Comparison of ENCODE assay signal across 8 cellular contexts in the genomic region with DNA sequence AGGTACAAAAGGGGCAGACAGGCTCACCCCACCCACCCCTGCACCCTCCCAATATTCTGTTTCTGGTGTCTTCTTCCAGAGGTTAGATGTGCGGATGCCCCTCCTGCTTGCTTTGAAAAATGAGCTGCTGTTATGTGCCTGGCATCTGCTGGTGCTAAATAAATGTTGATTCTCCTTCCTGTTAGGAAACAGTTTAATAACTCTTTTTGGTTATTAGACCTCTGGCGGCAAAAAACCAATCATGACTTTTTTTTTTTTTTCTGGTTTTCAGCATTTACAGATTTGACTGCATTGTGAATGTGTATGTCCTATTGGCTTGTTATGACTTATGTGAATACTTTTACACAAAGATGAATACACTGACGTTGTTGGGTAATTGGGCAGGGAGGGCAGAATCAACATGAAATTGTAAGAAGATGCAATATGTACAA. TPM values are rescaled to one million over a fixed set of nuclear protein-coding genes. Genes with fewer than 3 reads are reported as not detected.
DNase-seq lines count a peak whose midpoint lies in the region; ATAC-seq and TF ChIP-seq lines count a peak whose summit lies in the region.

No MANE protein-coding gene starts in this region.

- H3K4me3 ChIP-seq in GM12864 (ENCODE audit: low read depth, low read length) (peak overlapping the region; percentile 78), Panc1 (ENCODE audit: low read depth in 2 of 2, low read length in 2 of 2) (peak overlapping the region; percentile 80 to 84), ectodermal cell (ENCODE audit: insufficient read depth, low read depth, low read length) (peak overlapping the region; percentile 66), neural progenitor cell (peak overlapping the region; percentile 82)

- in situ Hi-C loops in Panc1 (cut with HindIII; ENCODE audit: low pct_unique_long_range_greater_than_20kb, low sequenced_read_pairs), result no loop called here

- TF ChIP-seq CTCF in GM12864 (IDR thresholded peaks at IDR 0.05; ENCODE audit: low read depth, low read length, missing control alignments), result no peak
- TF ChIP-seq CTCF in Panc1 (IDR thresholded peaks at IDR 0.05), result no peak
- TF ChIP-seq CTCF in neural progenitor cell (IDR thresholded peaks at IDR 0.05), result no peak

- peak overlapping the region; percentile 98 for H3K4me3 Mint-ChIP-seq in neural progenitor cell

- H3K4me1 Mint-ChIP-seq in neural progenitor cell, result peaks cover 37% of the 10 kb centered on the region

- no peak overlapping the region for H3K9ac ChIP-seq in neural progenitor cell

- H3K4me2 ChIP-seq in neural progenitor cell, result peak overlapping the region; percentile 77

- H3K9me3 ChIP-seq in Panc1 (ENCODE audit: control insufficient read depth, insufficient read depth, low read depth, low read length), result no peaks in the 10 kb centered on the region
- H3K9me3 ChIP-seq in ectodermal cell (ENCODE audit: control insufficient read depth, low read length), result no peaks in the 10 kb centered on the region
- no peaks in the 10 kb centered on the region for H3K9me3 ChIP-seq in neural progenitor cell (ENCODE audit: low read depth)

- 60% methylated on average over 2 to 3 of the region's 3 CpGs for WGBS in ectodermal cell, 2 experiments

- peaks cover 3% of the 10 kb centered on the region for H3F3A ChIP-seq in neural progenitor cell (ENCODE audit: low read depth)

- H4K20me1 ChIP-seq in neural progenitor cell (ENCODE audit: low read depth), result peaks cover 28% of the 10 kb centered on the region

- peaks cover 48% of the 10 kb centered on the region for H3K79me2 ChIP-seq in neural progenitor cell (ENCODE audit: low read depth)

- H3K27ac ChIP-seq in Panc1 (ENCODE audit: low read length) (peak overlapping the region; percentile 96), ectodermal cell (ENCODE audit: insufficient read depth, low read depth, low read length, poor library complexity, severe bottlenecking) (no peak overlapping the region), neural progenitor cell (no peak overlapping the region)

- H3K36me3 Mint-ChIP-seq in neural progenitor cell, result peaks cover 2% of the 10 kb centered on the region

- H3K27me3 Mint-ChIP-seq in neural progenitor cell (ENCODE audit: insufficient read depth, low read depth), result peaks cover 4% of the 10 kb centered on the region

- DNase-seq in GM12864 (ENCODE audit: low read depth) (no peak), Panc1 (ENCODE audit: low read depth, low spot score) (no peak), neural progenitor cell (ENCODE audit: low spot score) (no peak), midbrain (lab: John Stamatoyannopoulos, UW) (no peak)

- POLR2A ChIA-PET in Panc1 (lab: Charles Lee), result interaction anchor here (0.7 kb wide), 1 partner anchor 408 kb away, joined by 3 read pairs; no protein-coding TSS in a partner anchor

- H3K27ac Mint-ChIP-seq in neural progenitor cell, result no peak overlapping the region

- BruUV-seq in Panc1 (replicated peaks; lab: Mats Ljungman, UMichigan), result no TSS peak

- ATAC-seq in Panc1 (no peak), HG03520 (IDR thresholded peaks at IDR 0.05; ENCODE audit: unreplicated experiment) (no peak), HG03342 (IDR thresholded peaks at IDR 0.05; ENCODE audit: unreplicated experiment) (no peak), GM21526 (IDR thresholded peaks at IDR 0.05; ENCODE audit: low FRiP score, unreplicated experiment) (no peak)

- H3K4me1 ChIP-seq in Panc1 (ENCODE audit: control insufficient read depth, insufficient read depth, low read length) (peaks cover 43% of the 10 kb centered on the region), ectodermal cell (ENCODE audit: control insufficient read depth, insufficient read depth, low read length) (peaks cover 12% of the 10 kb centered on the region), neural progenitor cell (peaks cover 20% of the 10 kb centered on the region)

- H2AFZ ChIP-seq in neural progenitor cell (replicated peaks), result no peak overlapping the region

- CTCF ChIA-PET in Panc1 (lab: Charles Lee), result interaction anchor here (0.6 kb wide), 1 partner anchor 59 kb away, joined by 6 read pairs; no protein-coding TSS in a partner anchor

- H3K9me3 Mint-ChIP-seq in neural progenitor cell, result no peaks in the 10 kb centered on the region

- H3K36me3 ChIP-seq in Panc1 (ENCODE audit: control insufficient read depth, insufficient read depth, low read length) (no peaks in the 10 kb centered on the region), ectodermal cell (ENCODE audit: control insufficient read depth, insufficient read depth, low read length) (no peaks in the 10 kb centered on the region), neural progenitor cell (no peaks in the 10 kb centered on the region)

- intact Hi-C loops in Panc1 (cut with micrococcal nuclease; ENCODE audit: unreplicated experiment), result no loop called here

- no peaks in the 10 kb centered on the region for H3K27me3 ChIP-seq in Panc1 (ENCODE audit: control insufficient read depth, insufficient read depth, low read length)
- no peaks in the 10 kb centered on the region for H3K27me3 ChIP-seq in ectodermal cell (ENCODE audit: control insufficient read depth, insufficient read depth, low read length, poor library complexity, severe bottlenecking)
- no peaks in the 10 kb centered on the region for H3K27me3 ChIP-seq in neural progenitor cell

RNA-seq across cellular contexts. Expression of a gene that starts 13.6 kb away (rescaled TPM):
- total RNA-seq in Panc1 (2021; ENCODE audit: unreplicated experiment) (5.8 TPM), neural progenitor cell (ENCODE audit: low replicate concordance) (not detected in 2 replicates)
- polyA plus RNA-seq in Panc1 (2012; ENCODE audit: insufficient read length), result 3.5 TPM
- polyA plus RNA-seq in ectodermal cell (2013, experiment 1 of 4), result not detected
- polyA plus RNA-seq in ectodermal cell (2013, experiment 2 of 4), result not detected
- polyA plus RNA-seq in ectodermal cell (2013, experiment 3 of 4), result not detected
- polyA plus RNA-seq in ectodermal cell (2013, experiment 4 of 4), result not detected

RNA-seq across cellular contexts. Expression of a gene that starts 16.2 kb away (rescaled TPM):
- total RNA-seq in Panc1 (2021; ENCODE audit: unreplicated experiment), result 128 TPM
- 107 TPM for polyA plus RNA-seq in Panc1 (2012; ENCODE audit: insufficient read length)
- polyA plus RNA-seq in ectodermal cell (2013, experiment 1 of 4), result 46.8 TPM
- polyA plus RNA-seq in ectodermal cell (2013, experiment 2 of 4), result 45.5 TPM
- 37.8 TPM for polyA plus RNA-seq in ectodermal cell (2013, experiment 3 of 4)
- polyA plus RNA-seq in ectodermal cell (2013, experiment 4 of 4), result 44.5 TPM
- total RNA-seq in neural progenitor cell (ENCODE audit: low replicate concordance), result 45.5 and 65.9 TPM in 2 replicates
